In the genomic region with DNA sequence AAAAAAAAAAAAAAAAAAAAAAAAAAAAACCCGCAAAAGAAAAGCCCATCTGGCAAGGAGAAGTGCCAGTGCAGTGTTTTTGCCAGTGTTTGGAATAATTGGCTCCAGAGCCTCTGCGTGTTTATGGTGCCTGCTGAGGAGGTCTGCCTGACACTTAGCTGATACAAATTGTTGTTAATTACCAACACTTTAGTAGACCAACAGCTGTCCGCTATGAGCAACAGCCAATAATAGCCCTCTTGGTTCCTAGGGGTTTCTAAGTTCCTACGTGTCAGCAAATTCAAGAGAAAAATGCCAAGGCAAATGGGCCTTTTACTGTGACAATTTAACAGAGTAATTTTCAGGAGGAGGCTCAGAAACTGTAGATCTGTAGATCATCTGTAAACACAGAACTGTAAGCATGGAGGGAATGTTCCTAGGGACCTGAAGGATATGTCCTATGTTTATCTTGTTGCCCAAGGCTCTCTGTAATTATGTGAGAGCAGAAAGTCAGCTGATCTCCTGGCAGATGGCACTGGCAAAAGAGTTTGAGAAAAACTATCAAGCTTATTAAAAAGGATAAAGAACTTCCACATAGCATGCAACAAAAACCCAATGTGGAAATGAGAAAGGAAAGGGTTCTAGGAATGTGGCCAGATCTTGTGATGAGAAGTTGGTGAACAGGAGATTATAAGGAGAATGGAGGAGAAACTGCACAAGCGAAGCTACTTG, we compare ENCODE assay signal across 16 cellular contexts.
DNase-seq lines count a peak whose midpoint lies in the region; ATAC-seq and TF ChIP-seq lines count a peak whose summit lies in the region.
"Had no signal": no experiment of that assay in that cellular context is flagged by ENCODE, and none has a peak within 500 bp of the region (broad histone marks: within the 10 kb centered on the region; RNA-seq: fewer than 3 reads in every experiment).

No MANE protein-coding gene starts in this region.

- DNase-seq in NCI-H146 (lab: John Stamatoyannopoulos, UW), result peak; percentile 20
- no peak for DNase-seq in NCI-H146 treated with DMSO at 0.1 percent for 48 hours (lab: John Stamatoyannopoulos, UW; ENCODE audit: unreplicated experiment)
- DNase-seq in NCI-H774 (lab: John Stamatoyannopoulos, UW), result peak; percentile 38
- DNase-seq in foreskin fibroblast, result peak; percentile 9 to 23
- no peak for DNase-seq in smooth muscle cell (lab: John Stamatoyannopoulos, UW; ENCODE audit: unreplicated experiment)
- no peak for DNase-seq in cardiac septum (ENCODE audit: low spot score)
- DNase-seq in activated CD8-positive, alpha-beta memory T cell treated with anti-CD3 and anti-CD28 coated beads for 24 hours, result no peak
- no peak for DNase-seq in left ventricle myocardium superior
- DNase-seq: 8988T; activated CD4-positive, alpha-beta T cell treated with anti-CD3 and anti-CD28 coated beads for 36 hours; activated T-cell treated with anti-CD3 and anti-CD28 coated beads, Interleukin-2, amount 50 U/mL, for 4 hours; DMS53; NCI-H2029 treated with DMSO at 0.1 percent for 48 hours; thyroid gland had no signal

- H3K4me2 ChIP-seq in smooth muscle cell, result no peak overlapping the region

- no peak overlapping the region for H3K9ac ChIP-seq in smooth muscle cell (ENCODE audit: low read depth)

- ATAC-seq in left ventricle myocardium superior, result no peak
- ATAC-seq: activated CD4-positive, alpha-beta T cell treated with anti-CD3 and anti-CD28 coated beads for 36 hours; activated T-cell treated with anti-CD3 and anti-CD28 coated beads, Interleukin-2, amount 50 U/mL, for 4 hours; K562; Panc1 had no signal

- H3F3A ChIP-seq in smooth muscle cell (ENCODE audit: low read depth), result no peaks in the 10 kb centered on the region

- no peaks in the 10 kb centered on the region for H3K4me1 ChIP-seq in smooth muscle cell (ENCODE audit: low read depth)

- H3K9me3 ChIP-seq in smooth muscle cell (replicated peaks; ENCODE audit: low read depth), result no peaks in the 10 kb centered on the region
- H3K9me3 ChIP-seq: thyroid gland had no signal

- WGBS in smooth muscle cell (ENCODE audit: low lambda C conversion rate), result 73% methylated on average over 5 of the region's 5 CpGs

- no peak overlapping the region for H3K27ac ChIP-seq in smooth muscle cell (ENCODE audit: low read depth)
- H3K27ac ChIP-seq: thyroid gland had no signal

- intact Hi-C loops in cardiac septum (cut with DNase I), result no loop called here
- intact Hi-C loops in left ventricle myocardium superior (cut with micrococcal nuclease), result no loop called here

- TF ChIP-seq CTCF in foreskin fibroblast (IDR thresholded peaks at IDR 0.05; ENCODE audit: low read depth, low read length) (no peak), smooth muscle cell (IDR thresholded peaks at IDR 0.05; ENCODE audit: borderline replicate concordance, insufficient read depth, poor library complexity, severe bottlenecking) (no peak)

- H3K4me3 ChIP-seq in foreskin fibroblast (ENCODE audit: low read depth in 1 of 2, low read length in 2 of 2) (no peak overlapping the region), smooth muscle cell (no peak overlapping the region)
- H3K4me3 ChIP-seq: K562, thyroid gland had no signal

- H3K36me3 ChIP-seq in smooth muscle cell (ENCODE audit: low read depth), result no peaks in the 10 kb centered on the region
- H3K36me3 ChIP-seq: thyroid gland had no signal

- H2AFZ ChIP-seq in smooth muscle cell (ENCODE audit: low read depth), result peak overlapping the region; percentile 76

- no peaks in the 10 kb centered on the region for H3K27me3 ChIP-seq in smooth muscle cell (ENCODE audit: low read depth)
- H3K27me3 ChIP-seq: thyroid gland had no signal

- H3K79me2 ChIP-seq in smooth muscle cell (ENCODE audit: low read depth), result no peaks in the 10 kb centered on the region

- no peaks in the 10 kb centered on the region for H4K20me1 ChIP-seq in smooth muscle cell (ENCODE audit: low read depth)

Comparison
In these comparisons a context has a peak if more than half of its experiments do, and no peak if none do; other contexts are left out.
1. DNase-seq: peak in NCI-H146 (single experiment), NCI-H774 (single experiment) and foreskin fibroblast (2 of 2); none in NCI-H146 treated with DMSO at 0.1 percent for 48 hours (single experiment), smooth muscle cell (single experiment), cardiac septum (single experiment), activated CD8-positive, alpha-beta memory T cell treated with anti-CD3 and anti-CD28 coated beads for 24 hours (single experiment) and left ventricle myocardium superior (single experiment).